ENCODE assay signal across 30 cellular contexts in the genomic region with DNA sequence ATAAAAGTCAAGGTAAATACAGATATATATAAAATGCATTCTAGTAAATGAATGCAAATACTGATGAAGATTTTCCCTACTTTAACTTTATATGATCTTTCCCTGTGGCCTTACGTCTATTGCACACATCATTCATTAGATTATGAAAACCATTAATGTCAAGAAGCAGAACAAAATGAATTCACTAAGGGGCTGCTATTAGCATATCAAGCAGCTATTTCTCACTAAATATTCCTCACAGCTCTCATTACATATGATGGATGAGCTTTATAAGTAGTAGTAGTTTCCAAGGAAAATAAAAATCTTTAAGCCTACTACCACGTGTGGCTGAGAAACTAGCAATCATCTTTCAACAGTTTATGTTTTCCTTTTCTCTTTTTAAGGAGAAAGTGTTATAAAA.
"Had no signal": no experiment of that assay in that cellular context is flagged by ENCODE, and none has a peak within 500 bp of the region (broad histone marks: within the 10 kb centered on the region; RNA-seq: fewer than 3 reads in every experiment).

No MANE protein-coding gene starts in this region.

- H3K4me3 ChIP-seq: adrenal gland, ascending aorta, body of pancreas, breast epithelium, cardiac muscle cell had no signal

- H3K4me1 ChIP-seq: adrenal gland, ascending aorta, body of pancreas, breast epithelium had no signal

- H3K9me3 ChIP-seq: adrenal gland, ascending aorta, body of pancreas, breast epithelium had no signal

- H3K27me3 ChIP-seq: adrenal gland, ascending aorta, body of pancreas, brain microvascular endothelial cell, breast epithelium, cardiac muscle cell had no signal

- H3K36me3 ChIP-seq: adrenal gland, ascending aorta, brain microvascular endothelial cell, breast epithelium, cardiac muscle cell had no signal

- DNase-seq: activated effector memory CD4-positive, alpha-beta T cell treated with anti-CD3 and anti-CD28 coated beads, Interleukin-2, amount 50 U/mL, for 16 hours; activated effector memory CD4-positive, alpha-beta T cell treated with Interleukin-2 at 50 U/mL for 16 hours; activated gamma-delta T cell; activated gamma-delta T cell treated with Interleukin-2 at 50 U/mL for 16 hours; activated naive CD4-positive, alpha-beta T cell; activated naive CD4-positive, alpha-beta T cell treated with anti-CD3 and anti-CD28 coated beads for 36 hours; activated naive CD4-positive, alpha-beta T cell treated with anti-CD3 and anti-CD28 coated beads, Interleukin-2, amount 10 ng/mL, durations not matched to agents 7 days and 5 days; activated naive CD4-positive, alpha-beta T cell treated with anti-CD3 and anti-CD28 coated beads, Interleukin-2, amount 50 U/mL, for 16 hours; activated naive CD4-positive, alpha-beta T cell treated with Interleukin-2 at 50 U/mL for 16 hours; activated naive CD8-positive, alpha-beta T cell treated with anti-CD3 and anti-CD28 coated beads for 36 hours; activated naive CD8-positive, alpha-beta T cell treated with anti-CD3 and anti-CD28 coated beads, Interleukin-2, amount 10 ng/mL, durations not matched to agents 7 days and 5 days; activated naive CD8-positive, alpha-beta T cell treated with anti-CD3 and anti-CD28 coated beads, Interleukin-2, amount 50 U/mL, for 24 hours; activated T-cell treated with anti-CD3 and anti-CD28 coated beads, Interleukin-2, amount 50 U/mL, for 1 hour; activated T-cell treated with anti-CD3 and anti-CD28 coated beads, Interleukin-2, amount 50 U/mL, for 24 hours; activated T-cell treated with anti-CD3 and anti-CD28 coated beads, Interleukin-2, amount 50 U/mL, for 4 hours; activated T-cell treated with anti-CD3 and anti-CD28 coated beads, Interleukin-2, amount 50 U/mL, for 48 hours; activated T-cell treated with anti-CD3 and anti-CD28 coated beads, Interleukin-2, amount 50 U/mL, for 72 hours; adrenal gland; amniotic stem cell; amygdala; anterior cingulate cortex; aorta; body of pancreas; brain microvascular endothelial cell; caudate nucleus; central memory CD4-positive, alpha-beta T cell; cerebellar nuclear complex had no signal

- H3K27ac ChIP-seq: adrenal gland, ascending aorta, body of pancreas, brain microvascular endothelial cell, breast epithelium, cardiac muscle cell had no signal
